ENCODE assay signal across 1 cellular context in the genomic region with DNA sequence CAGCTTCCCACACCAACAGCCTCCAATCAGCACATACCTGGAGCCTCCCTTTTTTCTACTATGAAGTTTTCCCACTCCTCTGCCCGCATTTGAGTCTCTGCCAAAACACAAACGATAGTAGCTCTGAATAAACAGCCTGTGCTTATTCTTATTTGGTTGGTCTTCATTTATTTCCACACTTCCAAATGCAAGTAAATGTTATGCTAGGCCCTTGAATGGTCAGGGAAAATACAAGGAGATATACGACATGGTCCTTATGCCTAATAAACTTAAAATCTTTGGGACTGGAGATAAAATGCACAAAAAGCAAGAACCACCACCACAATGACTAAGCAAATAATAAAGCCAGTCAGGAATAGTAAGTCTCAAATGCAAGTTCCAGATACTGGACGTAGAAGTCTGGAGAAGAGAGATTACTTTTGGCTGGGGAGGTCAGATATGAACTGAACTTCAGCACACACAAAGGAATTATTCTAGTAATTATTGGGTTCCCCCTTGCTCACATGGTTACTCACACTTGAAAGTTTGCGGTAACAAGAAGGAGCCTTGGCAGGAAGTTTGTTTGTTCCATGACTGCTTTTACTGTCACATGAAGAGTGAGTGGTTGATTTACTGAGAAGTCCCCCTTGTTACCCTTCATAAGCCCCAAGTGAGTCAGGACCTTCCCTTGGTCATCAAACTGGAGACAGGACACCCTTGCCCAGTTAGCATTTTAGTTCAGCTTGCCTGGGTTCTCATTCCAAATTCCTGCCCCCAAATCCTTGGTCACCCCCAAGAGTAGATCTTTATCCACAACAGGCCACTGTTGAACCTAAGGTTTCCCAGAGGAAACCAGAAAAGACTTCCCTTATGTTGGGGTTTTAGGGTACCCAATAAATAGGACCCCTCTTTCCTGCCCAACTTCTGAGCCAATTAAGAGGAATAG.
TF ChIP-seq lines count a peak whose summit lies in the region.

No MANE protein-coding gene starts in this region.

TF ChIP-seq in K562, 482 proteins besides CTCF, POLR2A, EP300 and RAD21 (continued from another document and continues in another):
- TF ChIP-seq, protein P1, sequence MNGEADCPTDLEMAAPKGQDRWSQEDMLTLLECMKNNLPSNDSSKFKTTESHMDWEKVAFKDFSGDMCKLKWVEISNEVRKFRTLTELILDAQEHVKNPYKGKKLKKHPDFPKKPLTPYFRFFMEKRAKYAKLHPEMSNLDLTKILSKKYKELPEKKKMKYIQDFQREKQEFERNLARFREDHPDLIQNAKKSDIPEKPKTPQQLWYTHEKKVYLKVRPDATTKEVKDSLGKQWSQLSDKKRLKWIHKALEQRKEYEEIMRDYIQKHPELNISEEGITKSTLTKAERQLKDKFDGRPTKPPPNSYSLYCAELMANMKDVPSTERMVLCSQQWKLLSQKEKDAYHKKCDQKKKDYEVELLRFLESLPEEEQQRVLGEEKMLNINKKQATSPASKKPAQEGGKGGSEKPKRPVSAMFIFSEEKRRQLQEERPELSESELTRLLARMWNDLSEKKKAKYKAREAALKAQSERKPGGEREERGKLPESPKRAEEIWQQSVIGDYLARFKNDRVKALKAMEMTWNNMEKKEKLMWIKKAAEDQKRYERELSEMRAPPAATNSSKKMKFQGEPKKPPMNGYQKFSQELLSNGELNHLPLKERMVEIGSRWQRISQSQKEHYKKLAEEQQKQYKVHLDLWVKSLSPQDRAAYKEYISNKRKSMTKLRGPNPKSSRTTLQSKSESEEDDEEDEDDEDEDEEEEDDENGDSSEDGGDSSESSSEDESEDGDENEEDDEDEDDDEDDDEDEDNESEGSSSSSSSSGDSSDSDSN (IDR thresholded peaks at IDR 0.05; ENCODE audit: borderline replicate concordance in 1 of 2, low read depth in 2 of 2, low read length in 2 of 2), result peak in 1 of 2 experiments; percentile 65; a peak in 1 of 4 replicates
- TF ChIP-seq, protein P2, sequence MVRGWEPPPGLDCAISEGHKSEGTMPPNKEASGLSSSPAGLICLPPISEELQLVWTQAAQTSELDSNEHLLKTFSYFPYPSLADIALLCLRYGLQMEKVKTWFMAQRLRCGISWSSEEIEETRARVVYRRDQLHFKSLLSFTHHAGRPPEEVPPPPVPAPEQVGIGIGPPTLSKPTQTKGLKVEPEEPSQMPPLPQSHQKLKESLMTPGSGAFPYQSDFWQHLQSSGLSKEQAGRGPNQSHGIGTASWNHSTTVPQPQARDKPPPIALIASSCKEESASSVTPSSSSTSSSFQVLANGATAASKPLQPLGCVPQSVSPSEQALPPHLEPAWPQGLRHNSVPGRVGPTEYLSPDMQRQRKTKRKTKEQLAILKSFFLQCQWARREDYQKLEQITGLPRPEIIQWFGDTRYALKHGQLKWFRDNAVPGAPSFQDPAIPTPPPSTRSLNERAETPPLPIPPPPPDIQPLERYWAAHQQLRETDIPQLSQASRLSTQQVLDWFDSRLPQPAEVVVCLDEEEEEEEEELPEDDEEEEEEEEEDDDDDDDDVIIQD (CRISPR knock-in tag; IDR thresholded peaks at IDR 0.05), result 0 out of 2 replicates have a peak, but pooled peaks have one; percentile 57
- TF ChIP-seq, protein P3, sequence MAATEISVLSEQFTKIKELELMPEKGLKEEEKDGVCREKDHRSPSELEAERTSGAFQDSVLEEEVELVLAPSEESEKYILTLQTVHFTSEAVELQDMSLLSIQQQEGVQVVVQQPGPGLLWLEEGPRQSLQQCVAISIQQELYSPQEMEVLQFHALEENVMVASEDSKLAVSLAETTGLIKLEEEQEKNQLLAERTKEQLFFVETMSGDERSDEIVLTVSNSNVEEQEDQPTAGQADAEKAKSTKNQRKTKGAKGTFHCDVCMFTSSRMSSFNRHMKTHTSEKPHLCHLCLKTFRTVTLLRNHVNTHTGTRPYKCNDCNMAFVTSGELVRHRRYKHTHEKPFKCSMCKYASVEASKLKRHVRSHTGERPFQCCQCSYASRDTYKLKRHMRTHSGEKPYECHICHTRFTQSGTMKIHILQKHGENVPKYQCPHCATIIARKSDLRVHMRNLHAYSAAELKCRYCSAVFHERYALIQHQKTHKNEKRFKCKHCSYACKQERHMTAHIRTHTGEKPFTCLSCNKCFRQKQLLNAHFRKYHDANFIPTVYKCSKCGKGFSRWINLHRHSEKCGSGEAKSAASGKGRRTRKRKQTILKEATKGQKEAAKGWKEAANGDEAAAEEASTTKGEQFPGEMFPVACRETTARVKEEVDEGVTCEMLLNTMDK (IDR thresholded peaks at IDR 0.05; ENCODE audit: borderline replicate concordance, insufficient read depth, low read depth, low read length, poor library complexity, severe bottlenecking), result no peak
- TF ChIP-seq, protein P4, sequence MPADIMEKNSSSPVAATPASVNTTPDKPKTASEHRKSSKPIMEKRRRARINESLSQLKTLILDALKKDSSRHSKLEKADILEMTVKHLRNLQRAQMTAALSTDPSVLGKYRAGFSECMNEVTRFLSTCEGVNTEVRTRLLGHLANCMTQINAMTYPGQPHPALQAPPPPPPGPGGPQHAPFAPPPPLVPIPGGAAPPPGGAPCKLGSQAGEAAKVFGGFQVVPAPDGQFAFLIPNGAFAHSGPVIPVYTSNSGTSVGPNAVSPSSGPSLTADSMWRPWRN (IDR thresholded peaks at IDR 0.05; ENCODE audit: low read depth), result peak; percentile 93
- TF ChIP-seq HDAC8 (tag; IDR thresholded peaks at IDR 0.05) (peak; percentile 59; the same call in 1 of the 2 replicates), OTX1 (CRISPR knock-in tag; IDR thresholded peaks at IDR 0.05) (peak; percentile 27; the same call in 1 of the 2 replicates), GATAD2A (IDR thresholded peaks at IDR 0.05) (0 out of 2 replicates have a peak, but pooled peaks have one; percentile 69), TBL1XR1 (IDR thresholded peaks at IDR 0.05; ENCODE audit: low read length in 2 of 2) (peak; percentile 87 to 99; a peak in 3 of 4 replicates), NONO (IDR thresholded peaks at IDR 0.05; ENCODE audit: low read depth in 2 of 2, low read length in 1 of 2) (peak in 1 of 2 experiments; percentile 76; a peak in 1 of 4 replicates), MBD2 (IDR thresholded peaks at IDR 0.05; ENCODE audit: borderline replicate concordance, low read depth) (peak; percentile 85; the same call in 1 of the 2 replicates), ZSCAN29 (IDR thresholded peaks at IDR 0.05) (peak; percentile 40; the same call in 1 of the 2 replicates), MIER1 (IDR thresholded peaks at IDR 0.05; ENCODE audit: low read depth) (0 out of 2 replicates have a peak, but pooled peaks have one; percentile 5), NFIC (IDR thresholded peaks at IDR 0.05) (peak; percentile 95), CBFA2T3 (IDR thresholded peaks at IDR 0.05) (peak; percentile 100), HDGF (IDR thresholded peaks at IDR 0.05) (0 out of 2 replicates have a peak, but pooled peaks have one; percentile 9), NFE2L1 (tag; IDR thresholded peaks at IDR 0.05; ENCODE audit: borderline replicate concordance, low read depth) (peak; percentile 100), ZNF668 (CRISPR knock-in tag; IDR thresholded peaks at IDR 0.05) (peak; percentile 84), ZFP1 (CRISPR knock-in tag; IDR thresholded peaks at IDR 0.05) (peak; percentile 63; the same call in 1 of the 2 replicates), NCOR1 (IDR thresholded peaks at IDR 0.05) (peak; percentile 99), CEBPG (CRISPR knock-in tag; IDR thresholded peaks at IDR 0.05) (no peak), CEBPG (tag; conservative IDR thresholded peaks at IDR 0.05 in 1 of 2, IDR thresholded peaks at IDR 0.05 in 1 of 2) (peak; percentile 5 to 57; a peak in 2 of 4 replicates), TEAD4 (IDR thresholded peaks at IDR 0.05; ENCODE audit: low read length) (peak; percentile 100), TEAD4 (CRISPR knock-in tag; IDR thresholded peaks at IDR 0.05; ENCODE audit: borderline replicate concordance) (no peak), NFATC3 (IDR thresholded peaks at IDR 0.05) (peak; percentile 84)
- TF ChIP-seq, protein P5, sequence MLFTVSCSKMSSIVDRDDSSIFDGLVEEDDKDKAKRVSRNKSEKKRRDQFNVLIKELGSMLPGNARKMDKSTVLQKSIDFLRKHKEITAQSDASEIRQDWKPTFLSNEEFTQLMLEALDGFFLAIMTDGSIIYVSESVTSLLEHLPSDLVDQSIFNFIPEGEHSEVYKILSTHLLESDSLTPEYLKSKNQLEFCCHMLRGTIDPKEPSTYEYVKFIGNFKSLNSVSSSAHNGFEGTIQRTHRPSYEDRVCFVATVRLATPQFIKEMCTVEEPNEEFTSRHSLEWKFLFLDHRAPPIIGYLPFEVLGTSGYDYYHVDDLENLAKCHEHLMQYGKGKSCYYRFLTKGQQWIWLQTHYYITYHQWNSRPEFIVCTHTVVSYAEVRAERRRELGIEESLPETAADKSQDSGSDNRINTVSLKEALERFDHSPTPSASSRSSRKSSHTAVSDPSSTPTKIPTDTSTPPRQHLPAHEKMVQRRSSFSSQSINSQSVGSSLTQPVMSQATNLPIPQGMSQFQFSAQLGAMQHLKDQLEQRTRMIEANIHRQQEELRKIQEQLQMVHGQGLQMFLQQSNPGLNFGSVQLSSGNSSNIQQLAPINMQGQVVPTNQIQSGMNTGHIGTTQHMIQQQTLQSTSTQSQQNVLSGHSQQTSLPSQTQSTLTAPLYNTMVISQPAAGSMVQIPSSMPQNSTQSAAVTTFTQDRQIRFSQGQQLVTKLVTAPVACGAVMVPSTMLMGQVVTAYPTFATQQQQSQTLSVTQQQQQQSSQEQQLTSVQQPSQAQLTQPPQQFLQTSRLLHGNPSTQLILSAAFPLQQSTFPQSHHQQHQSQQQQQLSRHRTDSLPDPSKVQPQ (CRISPR knock-in tag; IDR thresholded peaks at IDR 0.05; ENCODE audit: borderline replicate concordance), result peak; percentile 41; the same call in 1 of the 2 replicates
- TF ChIP-seq, protein P6, sequence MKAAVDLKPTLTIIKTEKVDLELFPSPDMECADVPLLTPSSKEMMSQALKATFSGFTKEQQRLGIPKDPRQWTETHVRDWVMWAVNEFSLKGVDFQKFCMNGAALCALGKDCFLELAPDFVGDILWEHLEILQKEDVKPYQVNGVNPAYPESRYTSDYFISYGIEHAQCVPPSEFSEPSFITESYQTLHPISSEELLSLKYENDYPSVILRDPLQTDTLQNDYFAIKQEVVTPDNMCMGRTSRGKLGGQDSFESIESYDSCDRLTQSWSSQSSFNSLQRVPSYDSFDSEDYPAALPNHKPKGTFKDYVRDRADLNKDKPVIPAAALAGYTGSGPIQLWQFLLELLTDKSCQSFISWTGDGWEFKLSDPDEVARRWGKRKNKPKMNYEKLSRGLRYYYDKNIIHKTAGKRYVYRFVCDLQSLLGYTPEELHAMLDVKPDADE (conservative IDR thresholded peaks at IDR 0.05; ENCODE audit: control insufficient read depth, low read depth, low read length), result no peak; the same call in 1 of the 2 replicates
- TF ChIP-seq, protein P7, sequence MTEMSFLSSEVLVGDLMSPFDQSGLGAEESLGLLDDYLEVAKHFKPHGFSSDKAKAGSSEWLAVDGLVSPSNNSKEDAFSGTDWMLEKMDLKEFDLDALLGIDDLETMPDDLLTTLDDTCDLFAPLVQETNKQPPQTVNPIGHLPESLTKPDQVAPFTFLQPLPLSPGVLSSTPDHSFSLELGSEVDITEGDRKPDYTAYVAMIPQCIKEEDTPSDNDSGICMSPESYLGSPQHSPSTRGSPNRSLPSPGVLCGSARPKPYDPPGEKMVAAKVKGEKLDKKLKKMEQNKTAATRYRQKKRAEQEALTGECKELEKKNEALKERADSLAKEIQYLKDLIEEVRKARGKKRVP (CRISPR knock-in tag; IDR thresholded peaks at IDR 0.05), result peak; percentile 74
- TF ChIP-seq, protein P8, sequence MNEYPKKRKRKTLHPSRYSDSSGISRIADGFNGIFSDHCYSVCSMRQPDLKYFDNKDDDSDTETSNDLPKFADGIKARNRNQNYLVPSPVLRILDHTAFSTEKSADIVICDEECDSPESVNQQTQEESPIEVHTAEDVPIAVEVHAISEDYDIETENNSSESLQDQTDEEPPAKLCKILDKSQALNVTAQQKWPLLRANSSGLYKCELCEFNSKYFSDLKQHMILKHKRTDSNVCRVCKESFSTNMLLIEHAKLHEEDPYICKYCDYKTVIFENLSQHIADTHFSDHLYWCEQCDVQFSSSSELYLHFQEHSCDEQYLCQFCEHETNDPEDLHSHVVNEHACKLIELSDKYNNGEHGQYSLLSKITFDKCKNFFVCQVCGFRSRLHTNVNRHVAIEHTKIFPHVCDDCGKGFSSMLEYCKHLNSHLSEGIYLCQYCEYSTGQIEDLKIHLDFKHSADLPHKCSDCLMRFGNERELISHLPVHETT (CRISPR knock-in tag; conservative IDR thresholded peaks at IDR 0.05 in 1 of 2, IDR thresholded peaks at IDR 0.05 in 1 of 2), result peak in 1 of 2 experiments; percentile 93; a peak in 2 of 4 replicates
- TF ChIP-seq, protein P9, sequence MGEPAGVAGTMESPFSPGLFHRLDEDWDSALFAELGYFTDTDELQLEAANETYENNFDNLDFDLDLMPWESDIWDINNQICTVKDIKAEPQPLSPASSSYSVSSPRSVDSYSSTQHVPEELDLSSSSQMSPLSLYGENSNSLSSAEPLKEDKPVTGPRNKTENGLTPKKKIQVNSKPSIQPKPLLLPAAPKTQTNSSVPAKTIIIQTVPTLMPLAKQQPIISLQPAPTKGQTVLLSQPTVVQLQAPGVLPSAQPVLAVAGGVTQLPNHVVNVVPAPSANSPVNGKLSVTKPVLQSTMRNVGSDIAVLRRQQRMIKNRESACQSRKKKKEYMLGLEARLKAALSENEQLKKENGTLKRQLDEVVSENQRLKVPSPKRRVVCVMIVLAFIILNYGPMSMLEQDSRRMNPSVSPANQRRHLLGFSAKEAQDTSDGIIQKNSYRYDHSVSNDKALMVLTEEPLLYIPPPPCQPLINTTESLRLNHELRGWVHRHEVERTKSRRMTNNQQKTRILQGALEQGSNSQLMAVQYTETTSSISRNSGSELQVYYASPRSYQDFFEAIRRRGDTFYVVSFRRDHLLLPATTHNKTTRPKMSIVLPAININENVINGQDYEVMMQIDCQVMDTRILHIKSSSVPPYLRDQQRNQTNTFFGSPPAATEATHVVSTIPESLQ (CRISPR knock-in tag; IDR thresholded peaks at IDR 0.05), result no peak; the same call in 1 of the 2 replicates
- TF ChIP-seq, protein P10, sequence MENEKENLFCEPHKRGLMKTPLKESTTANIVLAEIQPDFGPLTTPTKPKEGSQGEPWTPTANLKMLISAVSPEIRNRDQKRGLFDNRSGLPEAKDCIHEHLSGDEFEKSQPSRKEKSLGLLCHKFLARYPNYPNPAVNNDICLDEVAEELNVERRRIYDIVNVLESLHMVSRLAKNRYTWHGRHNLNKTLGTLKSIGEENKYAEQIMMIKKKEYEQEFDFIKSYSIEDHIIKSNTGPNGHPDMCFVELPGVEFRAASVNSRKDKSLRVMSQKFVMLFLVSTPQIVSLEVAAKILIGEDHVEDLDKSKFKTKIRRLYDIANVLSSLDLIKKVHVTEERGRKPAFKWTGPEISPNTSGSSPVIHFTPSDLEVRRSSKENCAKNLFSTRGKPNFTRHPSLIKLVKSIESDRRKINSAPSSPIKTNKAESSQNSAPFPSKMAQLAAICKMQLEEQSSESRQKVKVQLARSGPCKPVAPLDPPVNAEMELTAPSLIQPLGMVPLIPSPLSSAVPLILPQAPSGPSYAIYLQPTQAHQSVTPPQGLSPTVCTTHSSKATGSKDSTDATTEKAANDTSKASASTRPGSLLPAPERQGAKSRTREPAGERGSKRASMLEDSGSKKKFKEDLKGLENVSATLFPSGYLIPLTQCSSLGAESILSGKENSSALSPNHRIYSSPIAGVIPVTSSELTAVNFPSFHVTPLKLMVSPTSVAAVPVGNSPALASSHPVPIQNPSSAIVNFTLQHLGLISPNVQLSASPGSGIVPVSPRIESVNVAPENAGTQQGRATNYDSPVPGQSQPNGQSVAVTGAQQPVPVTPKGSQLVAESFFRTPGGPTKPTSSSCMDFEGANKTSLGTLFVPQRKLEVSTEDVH (IDR thresholded peaks at IDR 0.05; ENCODE audit: low read depth, partially characterized antibody), result peak; percentile 55
